Comparison of ENCODE assay signal across 1 cellular context in genomic region chr10:17213646-17214349, GRCh38.
TF ChIP-seq lines count a peak whose summit lies in the region.

No MANE protein-coding gene starts in this region.

TF ChIP-seq in K562, 482 proteins besides CTCF, POLR2A, EP300 and RAD21 (continues in another document):
- no peak for TF ChIP-seq ZNF511 (CRISPR knock-in tag; IDR thresholded peaks at IDR 0.05)
- TF ChIP-seq HMBOX1 (IDR thresholded peaks at IDR 0.05), result no peak
- no peak for TF ChIP-seq RBM15 (IDR thresholded peaks at IDR 0.05; ENCODE audit: insufficient read depth, low read length)
- TF ChIP-seq PCBP1 (IDR thresholded peaks at IDR 0.05; ENCODE audit: low read depth, low read length, poor library complexity, severe bottlenecking), result no peak
- TF ChIP-seq SP1 (CRISPR knock-in tag; IDR thresholded peaks at IDR 0.05), result no peak
- TF ChIP-seq HDAC2 (IDR thresholded peaks at IDR 0.05), result no peak
- TF ChIP-seq SMAD4 (CRISPR knock-in tag; conservative IDR thresholded peaks at IDR 0.05), result no peak
- TF ChIP-seq RREB1 (CRISPR knock-in tag; IDR thresholded peaks at IDR 0.05), result no peak
- TF ChIP-seq MAX (CRISPR knock-in tag; IDR thresholded peaks at IDR 0.05), result no peak
- TF ChIP-seq ZNF79 (CRISPR knock-in tag; IDR thresholded peaks at IDR 0.05; ENCODE audit: low read depth), result no peak
- TF ChIP-seq MTF1 (CRISPR knock-in tag; IDR thresholded peaks at IDR 0.05; ENCODE audit: borderline replicate concordance), result no peak
- no peak for TF ChIP-seq CEBPG (CRISPR knock-in tag; IDR thresholded peaks at IDR 0.05)
- TF ChIP-seq CEBPG (tag; conservative IDR thresholded peaks at IDR 0.05 in 1 of 2, IDR thresholded peaks at IDR 0.05 in 1 of 2), result 0 out of 4 replicates have a peak, but pooled peaks of 1 of the 2 experiments have one; percentile 32
- TF ChIP-seq E2F6 (IDR thresholded peaks at IDR 0.05; ENCODE audit: borderline replicate concordance in 1 of 2, extremely low read depth in 1 of 2, insufficient read depth in 1 of 2, insufficient read length in 1 of 2, low read depth in 1 of 2, low read length in 1 of 2, poor library complexity in 1 of 2, severe bottlenecking in 1 of 2), result no peak
- TF ChIP-seq MXD1 (CRISPR knock-in tag; IDR thresholded peaks at IDR 0.05; ENCODE audit: borderline replicate concordance, poor library complexity, severe bottlenecking), result no peak
- TF ChIP-seq UBTF (IDR thresholded peaks at IDR 0.05; ENCODE audit: borderline replicate concordance in 1 of 2, low read depth in 2 of 2, low read length in 2 of 2), result no peak
- no peak for TF ChIP-seq ZNF224 (CRISPR knock-in tag; IDR thresholded peaks at IDR 0.05)
- no peak for TF ChIP-seq PBX2 (CRISPR knock-in tag; IDR thresholded peaks at IDR 0.05; ENCODE audit: low read depth)
- no peak for TF ChIP-seq PBX2 (tag; conservative IDR thresholded peaks at IDR 0.05; ENCODE audit: low read depth)
- no peak for TF ChIP-seq GABPA (tag; conservative IDR thresholded peaks at IDR 0.05; ENCODE audit: low read depth)
- no peak for TF ChIP-seq ZNF639 (CRISPR knock-in tag; conservative IDR thresholded peaks at IDR 0.05 in 1 of 2, IDR thresholded peaks at IDR 0.05 in 1 of 2)
- no peak for TF ChIP-seq MCM2 (IDR thresholded peaks at IDR 0.05; ENCODE audit: low read depth)
- TF ChIP-seq CBFA2T3 (IDR thresholded peaks at IDR 0.05), result no peak
- TF ChIP-seq ZNF121 (CRISPR knock-in tag; conservative IDR thresholded peaks at IDR 0.05), result no peak
- TF ChIP-seq ZNF592 (IDR thresholded peaks at IDR 0.05), result no peak
- TF ChIP-seq ATF7 (IDR thresholded peaks at IDR 0.05), result peak; percentile 79
- TF ChIP-seq FOXO4 (CRISPR knock-in tag; IDR thresholded peaks at IDR 0.05), result no peak
- TF ChIP-seq TFAM (CRISPR knock-in tag; conservative IDR thresholded peaks at IDR 0.05), result no peak
- TF ChIP-seq HDGF (IDR thresholded peaks at IDR 0.05), result no peak
- TF ChIP-seq SMAD2 (IDR thresholded peaks at IDR 0.05; ENCODE audit: low read depth, low read length), result no peak
- no peak for TF ChIP-seq DACH1 (IDR thresholded peaks at IDR 0.05; ENCODE audit: partially characterized antibody)
- no peak for TF ChIP-seq SREBF2 (CRISPR knock-in tag; IDR thresholded peaks at IDR 0.05)
- no peak for TF ChIP-seq PHF20 (IDR thresholded peaks at IDR 0.05; ENCODE audit: partially characterized antibody)
- TF ChIP-seq SMARCE1 (IDR thresholded peaks at IDR 0.05), result peak; percentile 17; the same call in 1 of the 2 replicates
